9 cellular contexts compared by ENCODE assay signal in the genomic region with DNA sequence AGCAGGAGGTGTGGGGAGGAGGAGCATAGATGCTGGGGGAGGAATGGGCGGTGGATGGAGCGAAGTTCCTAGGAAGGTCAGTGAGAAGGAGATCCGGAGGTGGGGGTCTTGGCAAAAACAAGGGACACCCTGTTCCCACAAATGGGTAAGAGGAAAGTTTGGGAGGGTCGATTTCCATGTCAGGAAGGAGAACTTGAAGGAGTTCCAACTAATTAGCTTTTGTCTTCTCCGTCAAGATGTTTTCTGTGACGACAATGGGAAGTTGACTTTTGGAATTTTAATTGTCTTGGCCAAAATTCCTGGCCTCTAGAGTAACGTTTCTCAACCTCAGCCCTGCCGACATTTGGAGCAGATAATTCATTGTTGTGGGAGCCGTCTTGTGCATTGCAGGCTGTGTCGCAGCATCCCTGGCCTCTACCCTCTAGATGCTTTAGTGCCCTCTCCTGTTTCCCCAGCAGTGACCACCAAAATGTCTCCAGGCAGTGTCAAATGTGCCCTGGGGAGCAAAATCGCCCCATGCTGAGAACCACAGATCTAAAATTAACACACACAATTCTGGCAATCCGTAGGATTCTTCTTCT.
DNase-seq lines count a peak whose midpoint lies in the region; ATAC-seq and TF ChIP-seq lines count a peak whose summit lies in the region.
"Had no signal": no experiment of that assay in that cellular context is flagged by ENCODE, and none has a peak within 500 bp of the region (broad histone marks: within the 10 kb centered on the region; RNA-seq: fewer than 3 reads in every experiment).

No MANE protein-coding gene starts in this region.

- H3K27me3 ChIP-seq in stomach = no peaks in the 10 kb centered on the region

- peaks cover 4% of the 10 kb centered on the region for H3K9me3 Mint-ChIP-seq in activated CD4-positive, alpha-beta T cell treated with anti-CD3 and anti-CD28 coated beads for 36 hours (ENCODE audit: low read depth)
- peaks cover 7% of the 10 kb centered on the region for H3K9me3 Mint-ChIP-seq in activated naive CD8-positive, alpha-beta T cell treated with anti-CD3 and anti-CD28 coated beads for 36 hours

- POLR2A ChIA-PET in activated CD4-positive, alpha-beta T cell treated with anti-CD3 and anti-CD28 coated beads for 36 hours (lab: Charles Lee) = interaction anchor here (1.1 to 1.9 kb wide), 2 partner anchors 52 to 53 kb away, joined by 3 to 7 read pairs; no protein-coding TSS in a partner anchor

- peaks cover 0 to 24% (median 10%) of the 10 kb centered on the region in 4 donors for H3K4me1 ChIP-seq in stomach

- H3K4me1 Mint-ChIP-seq in activated CD4-positive, alpha-beta T cell treated with anti-CD3 and anti-CD28 coated beads for 36 hours = peaks cover 64% of the 10 kb centered on the region
- H3K4me1 Mint-ChIP-seq in activated naive CD8-positive, alpha-beta T cell treated with anti-CD3 and anti-CD28 coated beads for 36 hours = peaks cover 62% of the 10 kb centered on the region

- H3K4me3 Mint-ChIP-seq in activated CD4-positive, alpha-beta T cell treated with anti-CD3 and anti-CD28 coated beads for 36 hours = peak overlapping the region; percentile 65
- H3K4me3 Mint-ChIP-seq in activated naive CD8-positive, alpha-beta T cell treated with anti-CD3 and anti-CD28 coated beads for 36 hours = peak overlapping the region; percentile 18

- 63 to 69% (median 67%) methylated on average over 12 of the region's 12 CpGs for WGBS in stomach, 5 donors

- TF ChIP-seq POLR2A in stomach (IDR thresholded peaks at IDR 0.05) = no peak

- CTCF ChIA-PET in activated CD4-positive, alpha-beta T cell treated with anti-CD3 and anti-CD28 coated beads for 36 hours (lab: Charles Lee) = interaction anchor here (0.9 to 8.5 kb wide), 10 partner anchors 12 to 132 kb away, joined by 3 to 171 read pairs (median 22); a partner anchor contains a TSS

- H3K27ac ChIP-seq in stomach = peak overlapping the region in 4 of 5 donors; percentile 44 to 65 (median 52)

- DNase-seq in activated CD4-positive, alpha-beta T cell treated with anti-CD3 and anti-CD28 coated beads for 36 hours = no peak
- no peak for DNase-seq in activated CD4-positive, alpha-beta T cell treated with anti-CD3 and anti-CD28 coated beads, Interleukin-2, amount 50 U/mL, for 4 hours
- DNase-seq in activated naive CD8-positive, alpha-beta T cell treated with anti-CD3 and anti-CD28 coated beads for 36 hours = no peak
- DNase-seq in left ventricle myocardium superior = no peak
- no peak for DNase-seq in stomach
- DNase-seq in occipital lobe (lab: John Stamatoyannopoulos, UW) = no peak
- DNase-seq: NCI-H226 had no signal

- intact Hi-C loops in activated CD4-positive, alpha-beta T cell treated with anti-CD3 and anti-CD28 coated beads for 36 hours (cut with DNase I, micrococcal nuclease) = loop anchor here in 1 of 2 experiments (2.0 kb wide), 1 partner anchor 33 kb away; no protein-coding TSS in a partner anchor
- intact Hi-C loops in left ventricle myocardium superior (cut with micrococcal nuclease) = loop anchor here (2.0 kb wide), 1 partner anchor 97 kb away; a partner anchor contains a TSS
- intact Hi-C loops in stomach (cut with DNase I; ENCODE audit: low total_unique reads) = no loop called here

- TF ChIP-seq CTCF in stomach (IDR thresholded peaks at IDR 0.05) = no peak

- no peaks in the 10 kb centered on the region for H3K9me3 ChIP-seq in stomach

- H3K36me3 Mint-ChIP-seq in activated CD4-positive, alpha-beta T cell treated with anti-CD3 and anti-CD28 coated beads for 36 hours (ENCODE audit: low read depth) = peaks cover 9% of the 10 kb centered on the region
- H3K36me3 Mint-ChIP-seq in activated naive CD8-positive, alpha-beta T cell treated with anti-CD3 and anti-CD28 coated beads for 36 hours = peaks cover 12% of the 10 kb centered on the region

- H3K36me3 ChIP-seq in stomach = no peaks in the 10 kb centered on the region

- H3K4me3 ChIP-seq in stomach = no peak overlapping the region

- TF ChIP-seq EP300 in stomach (IDR thresholded peaks at IDR 0.05) = no peak

- peak overlapping the region; percentile 91 for H3K27ac Mint-ChIP-seq in activated CD4-positive, alpha-beta T cell treated with anti-CD3 and anti-CD28 coated beads for 36 hours
- H3K27ac Mint-ChIP-seq in activated naive CD8-positive, alpha-beta T cell treated with anti-CD3 and anti-CD28 coated beads for 36 hours = peak overlapping the region; percentile 96

- ATAC-seq in activated CD4-positive, alpha-beta T cell treated with anti-CD3 and anti-CD28 coated beads for 36 hours = no peak
- ATAC-seq in left ventricle myocardium superior (peak; percentile 80), HG02623 (IDR thresholded peaks at IDR 0.05; ENCODE audit: unreplicated experiment) (no peak), HG03159 (IDR thresholded peaks at IDR 0.05; ENCODE audit: unreplicated experiment) (no peak)

- H3K27me3 Mint-ChIP-seq in activated CD4-positive, alpha-beta T cell treated with anti-CD3 and anti-CD28 coated beads for 36 hours = no peaks in the 10 kb centered on the region
- H3K27me3 Mint-ChIP-seq in activated naive CD8-positive, alpha-beta T cell treated with anti-CD3 and anti-CD28 coated beads for 36 hours = no peaks in the 10 kb centered on the region
